Comparison of ENCODE assay signal across 8 cellular contexts in the genomic region with DNA sequence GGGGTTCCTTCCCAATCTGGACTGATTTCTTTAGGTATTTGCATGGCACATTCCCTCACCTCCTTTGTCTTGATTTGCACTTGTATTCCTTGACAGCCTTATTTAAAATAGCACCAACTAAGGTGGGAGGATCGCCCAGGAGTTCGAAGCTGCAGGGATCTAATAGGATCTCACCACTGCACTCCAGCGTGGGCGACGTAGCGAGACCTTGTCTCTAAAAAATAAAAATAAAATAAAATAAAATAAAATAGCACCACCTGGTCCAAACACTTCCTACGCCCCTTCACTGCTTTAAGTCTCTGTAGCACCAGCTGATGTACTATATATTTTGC. TPM values are rescaled to one million over a fixed set of nuclear protein-coding genes. Genes with fewer than 3 reads are reported as not detected.
DNase-seq lines count a peak whose midpoint lies in the region; ATAC-seq, FAIRE-seq and TF ChIP-seq lines count a peak whose summit lies in the region.

No MANE protein-coding gene starts in this region.

- intact Hi-C loops in CD8-positive, alpha-beta T cell (cut with DNase I, micrococcal nuclease) = loop anchor here (5.0 kb wide), 3 partner anchors 34 to 71 kb away; a partner anchor contains a TSS
- intact Hi-C loops in Panc1 (cut with micrococcal nuclease; ENCODE audit: unreplicated experiment) = no loop called here
- intact Hi-C loops in pancreas (cut with DNase I) = no loop called here

- peak overlapping the region; percentile 67 for H3K27ac ChIP-seq in CD8-positive, alpha-beta T cell (ENCODE audit: low read depth, low read length)
- H3K27ac ChIP-seq in Panc1 (ENCODE audit: low read length) (peak overlapping the region; percentile 86), esophagus (ENCODE audit: low read depth in 2 of 2, low read length in 1 of 2) (no peak overlapping the region), pancreas (peak overlapping the region in 3 of 4 donors; percentile 79 to 88 (median 82))

- no TSS peak for BruUV-seq in Panc1 (replicated peaks; lab: Mats Ljungman, UMichigan)

- CTCF ChIA-PET in CD8-positive, alpha-beta T cell (lab: Charles Lee) = interaction anchor here (0.8 to 2.3 kb wide), 4 partner anchors 9 to 537 kb away, joined by 3 to 31 read pairs (median 6); a partner anchor contains a TSS
- CTCF ChIA-PET in Panc1 (lab: Charles Lee) = interaction anchor here (0.5 to 1.3 kb wide), 2 partner anchors 9 to 195 kb away, joined by 4 to 5 read pairs; no protein-coding TSS in a partner anchor

- peak overlapping the region; percentile 96 for H3K4me3 ChIP-seq in CD8-positive, alpha-beta T cell (ENCODE audit: low read depth, low read length)
- H3K4me3 ChIP-seq in Panc1 (ENCODE audit: low read depth in 2 of 2, low read length in 2 of 2) (peak overlapping the region; percentile 74 to 94), esophagus (ENCODE audit: low read depth in 1 of 2, low read length in 2 of 2) (peak overlapping the region; percentile 58 to 59), pancreas (peak overlapping the region in 3 of 4 donors; percentile 52 to 79 (median 58))

- H3K9me3 ChIP-seq in CD8-positive, alpha-beta T cell (ENCODE audit: low read length) = no peaks in the 10 kb centered on the region
- H3K9me3 ChIP-seq in Panc1 (ENCODE audit: control insufficient read depth, insufficient read depth, low read depth, low read length) (no peaks in the 10 kb centered on the region), esophagus (ENCODE audit: control insufficient read depth in 2 of 2, insufficient read depth in 1 of 2, low read depth in 1 of 2, low read length in 1 of 2) (no peaks in the 10 kb centered on the region), pancreas (no peaks in the 10 kb centered on the region)

- H3K27me3 Mint-ChIP-seq in CD8-positive, alpha-beta T cell (ENCODE audit: low read depth) = no peaks in the 10 kb centered on the region

- peaks cover 11% of the 10 kb centered on the region for H3K4me1 ChIP-seq in CD8-positive, alpha-beta T cell (ENCODE audit: insufficient read depth, low read length)
- H3K4me1 ChIP-seq in Panc1 (ENCODE audit: control insufficient read depth, insufficient read depth, low read length) (peaks cover 7% of the 10 kb centered on the region), esophagus (ENCODE audit: control insufficient read depth in 2 of 2, insufficient read depth in 2 of 2, low read length in 1 of 2) (peaks cover 0 to 3% of the 10 kb centered on the region in 2 donors), pancreas (peaks cover 0 to 4% (median 0%) of the 10 kb centered on the region in 3 donors)

- WGBS in esophagus, 2 donors = 58 to 64% methylated on average over 7 of the region's 7 CpGs
- 22 to 30% methylated on average over 7 of the region's 7 CpGs for WGBS in pancreas, 2 donors

- in situ Hi-C loops in Panc1 (cut with HindIII; ENCODE audit: low pct_unique_long_range_greater_than_20kb, low sequenced_read_pairs) = no loop called here

- no peaks in the 10 kb centered on the region for H3K9me3 Mint-ChIP-seq in CD8-positive, alpha-beta T cell

- H3K4me3 Mint-ChIP-seq in CD8-positive, alpha-beta T cell = peak overlapping the region; percentile 98

- ATAC-seq in CD8-positive, alpha-beta T cell = no peak
- ATAC-seq in Panc1 (no peak), pancreas (no peak), HG03457 (IDR thresholded peaks at IDR 0.05; ENCODE audit: unreplicated experiment) (no peak), HG03354 (IDR thresholded peaks at IDR 0.05; ENCODE audit: poor library complexity, severe bottlenecking, unreplicated experiment) (no peak), HG03432 (IDR thresholded peaks at IDR 0.05; ENCODE audit: unreplicated experiment) (no peak), GM19467 (IDR thresholded peaks at IDR 0.05; ENCODE audit: unreplicated experiment) (no peak)

- H3K27me3 ChIP-seq in CD8-positive, alpha-beta T cell (ENCODE audit: insufficient read depth, low read length) = no peaks in the 10 kb centered on the region
- H3K27me3 ChIP-seq in Panc1 (ENCODE audit: control insufficient read depth, insufficient read depth, low read length) (no peaks in the 10 kb centered on the region), esophagus (ENCODE audit: control insufficient read depth in 1 of 2, insufficient read depth in 2 of 2, low read length in 2 of 2) (no peaks in the 10 kb centered on the region), pancreas (no peaks in the 10 kb centered on the region)

- FAIRE-seq in pancreas (lab: Jason Lieb, UNC) = no peak

- peaks cover 11% of the 10 kb centered on the region for H3K36me3 Mint-ChIP-seq in CD8-positive, alpha-beta T cell

- H3K4me1 Mint-ChIP-seq in CD8-positive, alpha-beta T cell (ENCODE audit: low read depth) = peaks cover 21% of the 10 kb centered on the region

- no peak for TF ChIP-seq CTCF in CD8-positive, alpha-beta T cell (IDR thresholded peaks at IDR 0.05)
- TF ChIP-seq CTCF in Panc1 (IDR thresholded peaks at IDR 0.05) = 0 out of 2 replicates have a peak, but pooled peaks have one; percentile 20
- no peak for TF ChIP-seq CTCF in pancreas (IDR thresholded peaks at IDR 0.05)

- no peak for DNase-seq in CD8-positive, alpha-beta T cell
- no peak for DNase-seq in Panc1 (ENCODE audit: low read depth, low spot score)
- no peak for DNase-seq in pancreas

- H3K27ac Mint-ChIP-seq in CD8-positive, alpha-beta T cell = peak overlapping the region; percentile 85

- no peaks in the 10 kb centered on the region for H3K36me3 ChIP-seq in CD8-positive, alpha-beta T cell (ENCODE audit: insufficient read depth, low read length)
- H3K36me3 ChIP-seq in Panc1 (ENCODE audit: control insufficient read depth, insufficient read depth, low read length) (no peaks in the 10 kb centered on the region), esophagus (ENCODE audit: control insufficient read depth in 2 of 2, insufficient read depth in 2 of 2, low read length in 1 of 2) (no peaks in the 10 kb centered on the region), pancreas (no peaks in the 10 kb centered on the region)

- POLR2A ChIA-PET in CD8-positive, alpha-beta T cell (lab: Charles Lee) = interaction anchor here (1.1 to 2.2 kb wide), 6 partner anchors 9 to 162 kb away, joined by 3 to 24 read pairs (median 4); a partner anchor contains a TSS
- POLR2A ChIA-PET in Panc1 (lab: Charles Lee) = interaction anchor here (0.5 kb wide), 1 partner anchor 296 kb away, joined by 4 read pairs; no protein-coding TSS in a partner anchor

RNA-seq across cellular contexts. Expression of a gene that starts 0.8 kb away (rescaled TPM):
- 10 to 100 TPM; 12.7 to 14.3 TPM for total RNA-seq in CD8-positive, alpha-beta T cell
- total RNA-seq in Panc1 (2021; ENCODE audit: unreplicated experiment) (33.8 TPM), pancreas (10 to 100 TPM; 10.3 to 20.2 (median 14.7) TPM)
- 41.6 TPM for polyA plus RNA-seq in Panc1 (2012; ENCODE audit: insufficient read length)
- polyA plus RNA-seq in esophagus (1 to 10 TPM; 2.5 to 3.9 TPM), pancreas (10 to 100 TPM; 19.2 to 21.9 TPM)

RNA-seq across cellular contexts. Expression of a gene that starts 19.6 kb away (rescaled TPM):
- under 1 TPM; 0.81 to 0.92 TPM for total RNA-seq in CD8-positive, alpha-beta T cell
- total RNA-seq in Panc1 (2021; ENCODE audit: unreplicated experiment) (1.0 TPM), pancreas (10 to 100 TPM; 13.0 to 26.5 (median 19.1) TPM)
- 0.73 TPM for polyA plus RNA-seq in Panc1 (2012; ENCODE audit: insufficient read length)
- polyA plus RNA-seq in esophagus (1 to 10 TPM in 1 of 2 donors, under 1 TPM in 1; 0.58 to 1.1 TPM), pancreas (10 to 100 TPM; 19.7 to 26.3 TPM)

RNA-seq across cellular contexts. Expression of a gene that starts 35.7 kb away (rescaled TPM):
- total RNA-seq in CD8-positive, alpha-beta T cell = 100 to 1,000 TPM; 181 to 191 TPM
- total RNA-seq in Panc1 (2021; ENCODE audit: unreplicated experiment) = 936 TPM
- 2,024 TPM for polyA plus RNA-seq in Panc1 (2012; ENCODE audit: insufficient read length)
- polyA plus RNA-seq in esophagus = 1,000 to 10,000 TPM in 1 of 2 donors, 100 to 1,000 TPM in 1; 706 to 1,271 TPM
- total RNA-seq in pancreas = 100 to 1,000 TPM; 128 to 269 (median 192) TPM
- 100 to 1,000 TPM; 353 to 476 TPM for polyA plus RNA-seq in pancreas

Comparison
In these comparisons a context has a peak if more than half of its experiments do, and no peak if none do; other contexts are left out.
1. H3K27ac ChIP-seq: peak in CD8-positive, alpha-beta T cell (single experiment), Panc1 (single experiment) and pancreas (3 of 4); none in esophagus (0 of 2).
2. intact Hi-C loops: an anchor here in CD8-positive, alpha-beta T cell (5.0 kb wide); none called in Panc1 and pancreas.
3. Peak in every context shown above with its lines, with median percentiles within 50 percentile points of each other: H3K4me3 ChIP-seq.